ENCODE assay signal across 1 cellular context in the genomic region with DNA sequence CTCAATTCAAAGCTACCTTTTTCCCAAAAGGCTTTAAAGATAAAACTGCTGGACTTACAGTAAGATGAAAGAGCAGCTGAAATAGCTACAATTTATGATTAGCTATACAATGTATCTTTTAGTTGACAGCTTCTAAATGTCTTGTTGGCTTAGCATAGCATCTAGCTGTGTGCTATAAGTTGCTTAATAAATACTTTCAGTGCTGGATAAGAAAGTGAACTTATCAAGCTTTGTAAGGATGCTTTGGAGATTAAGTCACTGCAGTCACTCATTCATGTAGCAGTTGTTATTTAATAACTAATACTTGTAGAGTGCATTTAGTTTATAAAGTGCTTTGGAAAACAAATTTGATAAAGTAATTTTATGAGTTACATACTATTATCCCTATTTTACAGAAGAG.
TF ChIP-seq lines count a peak whose summit lies in the region.

No MANE protein-coding gene starts in this region.

TF ChIP-seq in WTC11, 78 proteins besides CTCF, POLR2A, EP300 and RAD21 (continued from another document):
- TF ChIP-seq, protein P1, sequence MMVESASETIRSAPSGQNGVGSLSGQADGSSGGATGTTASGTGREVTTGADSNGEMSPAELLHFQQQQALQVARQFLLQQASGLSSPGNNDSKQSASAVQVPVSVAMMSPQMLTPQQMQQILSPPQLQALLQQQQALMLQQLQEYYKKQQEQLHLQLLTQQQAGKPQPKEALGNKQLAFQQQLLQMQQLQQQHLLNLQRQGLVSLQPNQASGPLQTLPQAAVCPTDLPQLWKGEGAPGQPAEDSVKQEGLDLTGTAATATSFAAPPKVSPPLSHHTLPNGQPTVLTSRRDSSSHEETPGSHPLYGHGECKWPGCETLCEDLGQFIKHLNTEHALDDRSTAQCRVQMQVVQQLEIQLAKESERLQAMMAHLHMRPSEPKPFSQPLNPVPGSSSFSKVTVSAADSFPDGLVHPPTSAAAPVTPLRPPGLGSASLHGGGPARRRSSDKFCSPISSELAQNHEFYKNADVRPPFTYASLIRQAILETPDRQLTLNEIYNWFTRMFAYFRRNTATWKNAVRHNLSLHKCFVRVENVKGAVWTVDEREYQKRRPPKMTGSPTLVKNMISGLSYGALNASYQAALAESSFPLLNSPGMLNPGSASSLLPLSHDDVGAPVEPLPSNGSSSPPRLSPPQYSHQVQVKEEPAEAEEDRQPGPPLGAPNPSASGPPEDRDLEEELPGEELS (CRISPR knock-in tag; IDR thresholded peaks at IDR 0.05), result no peak
TF ChIP-seq in WTC11: peak in this region for 0.
